Comparison of ENCODE assay signal across 10 cellular contexts in the genomic region with DNA sequence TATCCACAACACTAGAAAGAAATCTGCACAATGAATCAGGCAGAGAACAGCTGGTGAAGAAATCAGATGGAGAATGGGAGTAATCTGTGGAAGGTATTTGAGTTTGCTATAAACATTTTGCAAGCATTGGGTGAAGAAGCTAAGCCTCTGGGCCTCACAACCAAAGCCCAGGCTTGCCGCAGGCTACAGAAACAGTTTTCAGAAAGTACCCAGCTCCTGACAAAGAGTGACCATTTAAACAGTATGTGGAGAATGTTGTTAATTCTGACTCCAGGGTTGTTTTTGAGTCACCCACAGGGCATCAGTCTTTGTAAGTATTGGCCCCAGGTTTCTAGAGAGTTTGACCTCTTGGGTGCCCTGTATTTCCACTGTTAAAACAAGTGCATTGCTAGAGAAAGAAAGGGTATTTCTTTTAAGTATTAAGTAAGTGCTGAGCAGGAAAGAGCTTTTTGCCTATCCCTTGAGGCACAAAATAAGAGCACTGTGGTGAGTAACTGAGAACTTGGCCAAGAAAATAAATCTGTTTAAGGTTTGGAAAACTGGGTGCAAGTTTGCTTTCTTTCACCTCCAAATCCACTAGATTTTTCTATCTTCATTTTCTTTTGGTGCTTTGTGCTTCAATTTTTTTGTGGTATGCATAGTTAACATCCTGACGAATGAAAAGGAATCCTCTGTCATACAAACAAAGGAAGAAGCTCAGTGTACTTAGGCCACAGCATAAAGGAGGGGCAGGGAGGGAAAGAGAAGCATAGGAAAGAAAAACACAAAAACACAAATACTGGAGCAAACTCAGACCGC.
A peak's percentile ranks its signal among the peaks of the same experiment; 100 is the strongest.
DNase-seq lines count a peak whose midpoint lies in the region; TF ChIP-seq lines count a peak whose summit lies in the region.
"Had no signal": no experiment of that assay in that cellular context is flagged by ENCODE, and none has a peak within 500 bp of the region (broad histone marks: within the 10 kb centered on the region; RNA-seq: fewer than 3 reads in every experiment).

No MANE protein-coding gene starts in this region.

- H3K9me3 Mint-ChIP-seq in nephron = peaks cover 4% of the 10 kb centered on the region
- H3K9me3 Mint-ChIP-seq in activated CD4-positive, alpha-beta memory T cell treated with anti-CD3 and anti-CD28 coated beads for 36 hours = peaks cover 3% of the 10 kb centered on the region

- no peak overlapping the region for H3K4me3 ChIP-seq in AG04450 (ENCODE audit: low read depth, low read length)
- H3K4me3 ChIP-seq in NT2/D1 (ENCODE audit: insufficient read length, low read depth) = no peak overlapping the region
- H3K4me3 ChIP-seq in ovary = no peak overlapping the region

- no peaks in the 10 kb centered on the region for H3K27me3 ChIP-seq in AG04450 (ENCODE audit: control insufficient read depth, insufficient read depth, low read length)
- no peaks in the 10 kb centered on the region for H3K27me3 ChIP-seq in NT2/D1 (ENCODE audit: insufficient read depth, insufficient read length)
- no peaks in the 10 kb centered on the region for H3K27me3 ChIP-seq in ovary

- POLR2A ChIA-PET in AG04450 (lab: Yijun Ruan, JAX) = interaction anchor here (0.7 to 2.1 kb wide), 6 partner anchors 63 to 803 kb away, joined by 3 to 7 read pairs (median 4); no protein-coding TSS in a partner anchor
- POLR2A ChIA-PET in activated CD4-positive, alpha-beta memory T cell treated with anti-CD3 and anti-CD28 coated beads for 36 hours (lab: Charles Lee) = no interaction called here

- intact Hi-C loops in ovary (cut with DNase I) = no loop called here
- intact Hi-C loops in activated CD4-positive, alpha-beta memory T cell treated with anti-CD3 and anti-CD28 coated beads for 36 hours (cut with micrococcal nuclease) = no loop called here

- CTCF ChIA-PET in AG04450 (lab: Charles Lee) = interaction anchor here (0.6 to 3.1 kb wide), 4 partner anchors 40 to 638 kb away, joined by 3 to 14 read pairs (median 6); no protein-coding TSS in a partner anchor
- CTCF ChIA-PET in activated CD4-positive, alpha-beta memory T cell treated with anti-CD3 and anti-CD28 coated beads for 36 hours (lab: Charles Lee) = no interaction called here

- H3K9me3 ChIP-seq in AG04450 (ENCODE audit: control insufficient read depth, insufficient read depth, low read length) = no peaks in the 10 kb centered on the region
- H3K9me3 ChIP-seq in NT2/D1 (ENCODE audit: insufficient read depth, low read length) = no peaks in the 10 kb centered on the region; the same call in 1 of the 2 replicates
- H3K9me3 ChIP-seq in ovary = no peaks in the 10 kb centered on the region

- peak overlapping the region; percentile 91 for H3K27ac ChIP-seq in AG04450 (ENCODE audit: low read depth, low read length)
- peak overlapping the region; percentile 93 for H3K27ac ChIP-seq in epithelial cell of prostate
- H3K27ac ChIP-seq in ovary = no peak overlapping the region

- DNase-seq in AG04450 (ENCODE audit: low read depth, low spot score) (peak; percentile 42), NT2/D1 (ENCODE audit: low read depth, low spot score) (peak; percentile 84), epithelial cell of prostate (ENCODE audit: low read depth, low spot score) (no peak), ovary (no peak), DMS114 treated with DMSO at 0.1 percent for 48 hours (lab: John Stamatoyannopoulos, UW; ENCODE audit: unreplicated experiment) (no peak), germinal center (ENCODE audit: low spot score) (no peak)
- DNase-seq in activated CD4-positive, alpha-beta memory T cell treated with anti-CD3 and anti-CD28 coated beads for 36 hours = no peak
- DNase-seq: activated CD8-positive, alpha-beta T cell treated with anti-CD3 and anti-CD28 coated beads, Interleukin-2, amount 10 ng/mL, durations not matched to agents 7 days and 5 days had no signal

- TF ChIP-seq CTCF in AG04450 (IDR thresholded peaks at IDR 0.05; ENCODE audit: low read depth, low read length) (no peak), nephron (IDR thresholded peaks at IDR 0.05; ENCODE audit: unreplicated experiment in 3 of 3) (no peak), ovary (IDR thresholded peaks at IDR 0.05) (no peak)

- no peak for TF ChIP-seq POLR2A in ovary (IDR thresholded peaks at IDR 0.05)

- peaks cover 3% of the 10 kb centered on the region for H3K27me3 Mint-ChIP-seq in nephron (ENCODE audit: low read depth)
- H3K27me3 Mint-ChIP-seq in activated CD4-positive, alpha-beta memory T cell treated with anti-CD3 and anti-CD28 coated beads for 36 hours = no peaks in the 10 kb centered on the region
- H3K27me3 Mint-ChIP-seq: stimulated activated naive CD8-positive, alpha-beta T cell treated with anti-CD3 and anti-CD28 coated beads, Interleukin-15, Interleukin-2, amounts not matched to agents 100 ng/mL and 50 ng/mL, for 24 hours had no signal

- WGBS in ovary, 3 donors = 49 to 55% (median 52%) methylated on average over 3 of the region's 3 CpGs

- H3K9ac ChIP-seq in NT2/D1 (ENCODE audit: insufficient read length, low read depth) = peak overlapping the region; percentile 63

- H3K4me3 Mint-ChIP-seq in nephron = no peak overlapping the region
- H3K4me3 Mint-ChIP-seq in activated CD4-positive, alpha-beta memory T cell treated with anti-CD3 and anti-CD28 coated beads for 36 hours = no peak overlapping the region
- H3K4me3 Mint-ChIP-seq: activated CD8-positive, alpha-beta T cell treated with anti-CD3 and anti-CD28 coated beads, Interleukin-2, amount 10 ng/mL, durations not matched to agents 7 days and 5 days; stimulated activated naive CD8-positive, alpha-beta T cell treated with anti-CD3 and anti-CD28 coated beads, Interleukin-15, Interleukin-2, amounts not matched to agents 100 ng/mL and 50 ng/mL, for 24 hours had no signal

- H3K27ac Mint-ChIP-seq in nephron = peak overlapping the region; percentile 56 to 68 (median 58)
- H3K27ac Mint-ChIP-seq in activated CD4-positive, alpha-beta memory T cell treated with anti-CD3 and anti-CD28 coated beads for 36 hours = no peak overlapping the region
- H3K27ac Mint-ChIP-seq: activated CD8-positive, alpha-beta T cell treated with anti-CD3 and anti-CD28 coated beads, Interleukin-2, amount 10 ng/mL, durations not matched to agents 7 days and 5 days; stimulated activated naive CD8-positive, alpha-beta T cell treated with anti-CD3 and anti-CD28 coated beads, Interleukin-15, Interleukin-2, amounts not matched to agents 100 ng/mL and 50 ng/mL, for 24 hours had no signal

- H3K4me1 ChIP-seq in NT2/D1 (ENCODE audit: insufficient read depth, insufficient read length) (peaks cover 6% of the 10 kb centered on the region), ovary (ENCODE audit: insufficient read depth) (no peaks in the 10 kb centered on the region)

- H3K36me3 ChIP-seq in NT2/D1 (ENCODE audit: insufficient read depth, insufficient read length, low read length) = no peaks in the 10 kb centered on the region
- no peaks in the 10 kb centered on the region for H3K36me3 ChIP-seq in ovary

- no peaks in the 10 kb centered on the region for H3K36me3 Mint-ChIP-seq in nephron (ENCODE audit: low read depth)
- H3K36me3 Mint-ChIP-seq in activated CD4-positive, alpha-beta memory T cell treated with anti-CD3 and anti-CD28 coated beads for 36 hours = no peaks in the 10 kb centered on the region

- no peak for TF ChIP-seq EP300 in ovary (IDR thresholded peaks at IDR 0.05)

- peaks cover 18% of the 10 kb centered on the region for H3K4me1 Mint-ChIP-seq in nephron
- H3K4me1 Mint-ChIP-seq in activated CD4-positive, alpha-beta memory T cell treated with anti-CD3 and anti-CD28 coated beads for 36 hours (ENCODE audit: low read depth) = no peaks in the 10 kb centered on the region

Comparison
In these comparisons a context has a peak if more than half of its experiments do, and no peak if none do; other contexts are left out.
1. DNase-seq: peak in AG04450 (single experiment) and NT2/D1 (single experiment); none in epithelial cell of prostate (single experiment), ovary (0 of 5), activated CD4-positive, alpha-beta memory T cell treated with anti-CD3 and anti-CD28 coated beads for 36 hours (single experiment), DMS114 treated with DMSO at 0.1 percent for 48 hours (single experiment) and germinal center (single experiment).
2. H3K27ac ChIP-seq: peak in AG04450 (single experiment) and epithelial cell of prostate (single experiment); none in ovary (0 of 2).